20 cellular contexts compared by ENCODE assay signal in genomic region chr1:210621712-210622111, GRCh38.
DNase-seq lines count a peak whose midpoint lies in the region; ATAC-seq and TF ChIP-seq lines count a peak whose summit lies in the region.
"Had no signal": no experiment of that assay in that cellular context is flagged by ENCODE, and none has a peak within 500 bp of the region (broad histone marks: within the 10 kb centered on the region; RNA-seq: fewer than 3 reads in every experiment).

No MANE protein-coding gene starts in this region.

- TF ChIP-seq EP300 in SK-N-SH (IDR thresholded peaks at IDR 0.05; ENCODE audit: borderline replicate concordance in 1 of 2, low read depth in 1 of 2, low read length in 1 of 2): no peak

- no peak overlapping the region for H3K4me3 ChIP-seq in SK-N-SH (ENCODE audit: low read depth in 2 of 2, low read length in 1 of 2)
- H3K4me3 ChIP-seq: BLaER1, GM12878, GM23338 had no signal

- peaks cover 0 to 17% of the 10 kb centered on the region in 2 experiments; a peak in 1 of 4 replicates for H3K4me1 ChIP-seq in SK-N-SH (ENCODE audit: control insufficient read depth in 1 of 2, insufficient read depth in 2 of 2, low read depth in 1 of 2, low read length in 1 of 2)

- no peak overlapping the region for H3K27ac ChIP-seq in SK-N-SH (ENCODE audit: low read depth in 2 of 2, low read length in 1 of 2)
- peak overlapping the region; percentile 40 for H3K27ac ChIP-seq in temporal lobe (ENCODE audit: low read depth, low read length)
- H3K27ac ChIP-seq: 22Rv1, BLaER1, C4-2B had no signal

- ATAC-seq in SK-N-SH treated with all-trans-retinoic acid at 6 μM for 48 hours (no peak; the same call in 2 of the 3 replicates), GM21619 (IDR thresholded peaks at IDR 0.05; ENCODE audit: unreplicated experiment) (no peak)
- ATAC-seq: CD8-positive, alpha-beta T cell; GM12878; GM23338; HCT116 had no signal

- peaks cover 18% of the 10 kb centered on the region for H3K9me3 Mint-ChIP-seq in glutamatergic neuron (ENCODE audit: unreplicated experiment)
- H3K9me3 Mint-ChIP-seq: CD8-positive, alpha-beta T cell; GM23338; H9 had no signal

- no peak for TF ChIP-seq RAD21 in SK-N-SH (IDR thresholded peaks at IDR 0.05; ENCODE audit: low read length)

- H2AFZ ChIP-seq in SK-N-SH (ENCODE audit: low read depth): no peak overlapping the region

- no peak overlapping the region for H3K4me2 ChIP-seq in SK-N-SH
- H3K4me2 ChIP-seq: BLaER1, GM23338 had no signal

- peaks cover 8% of the 10 kb centered on the region for H3K27me3 Mint-ChIP-seq in glutamatergic neuron (ENCODE audit: unreplicated experiment)
- H3K27me3 Mint-ChIP-seq: B cell; CD4-positive, CD25-positive, alpha-beta regulatory T cell had no signal

- DNase-seq in SK-N-SH (no peak), glutamatergic neuron (no peak), COR-L47 (lab: John Stamatoyannopoulos, UW) (no peak)
- DNase-seq: CD4-positive, CD25-positive, alpha-beta regulatory T cell; CD8-positive, alpha-beta T cell; DMS 273 treated with DMSO at 0.1 percent for 48 hours; DMS79; EL; GDM1; H9 had no signal

- no peaks in the 10 kb centered on the region for H4K20me1 ChIP-seq in SK-N-SH (ENCODE audit: insufficient read depth)
- H4K20me1 ChIP-seq: BLaER1 had no signal

- POLR2A ChIA-PET in SK-N-SH (lab: Yijun Ruan, JAX): no interaction called here

- peak overlapping the region; percentile 43 for H3K4me3 Mint-ChIP-seq in glutamatergic neuron (ENCODE audit: unreplicated experiment)
- H3K4me3 Mint-ChIP-seq: B cell; CD4-positive, CD25-positive, alpha-beta regulatory T cell; CD8-positive, alpha-beta T cell; GM23338; H9 had no signal

- H3F3A ChIP-seq in SK-N-SH (replicated peaks; ENCODE audit: insufficient read depth): no peaks in the 10 kb centered on the region

- H3K27me3 ChIP-seq in SK-N-SH (ENCODE audit: insufficient read depth): no peaks in the 10 kb centered on the region
- H3K27me3 ChIP-seq: BLaER1 had no signal

- no peaks in the 10 kb centered on the region for H3K36me3 Mint-ChIP-seq in glutamatergic neuron (ENCODE audit: unreplicated experiment)
- H3K36me3 Mint-ChIP-seq: CD4-positive, CD25-positive, alpha-beta regulatory T cell had no signal

- H3K79me2 ChIP-seq in SK-N-SH (ENCODE audit: insufficient read depth): no peaks in the 10 kb centered on the region

- peak overlapping the region; percentile 14 for H3K27ac Mint-ChIP-seq in glutamatergic neuron (ENCODE audit: unreplicated experiment)
- H3K27ac Mint-ChIP-seq: B cell; CD4-positive, CD25-positive, alpha-beta regulatory T cell; CD8-positive, alpha-beta T cell; GM23338; H9 had no signal

- H3K9ac ChIP-seq in SK-N-SH: no peak overlapping the region
- H3K9ac ChIP-seq: BLaER1 had no signal

- peaks cover 73% of the 10 kb centered on the region for H3K4me1 Mint-ChIP-seq in glutamatergic neuron (ENCODE audit: low read depth, unreplicated experiment)
- H3K4me1 Mint-ChIP-seq: B cell; CD4-positive, CD25-positive, alpha-beta regulatory T cell; GM23338 had no signal

- H3K9me2 ChIP-seq in SK-N-SH: no peaks in the 10 kb centered on the region

- H3K36me3 ChIP-seq in SK-N-SH (replicated peaks in 1 of 2; ENCODE audit: control insufficient read depth in 1 of 2, insufficient read depth in 2 of 2, low read length in 1 of 2): no peaks in the 10 kb centered on the region
- H3K36me3 ChIP-seq: BLaER1 had no signal

- CTCF ChIA-PET in SK-N-SH (lab: Yijun Ruan, JAX): interaction anchor here (1.4 kb wide), 1 partner anchor 512 kb away, joined by 4 read pairs; the partner anchor contains the start of gene KCNH1

- H3K9me3 ChIP-seq in SK-N-SH: no peaks in the 10 kb centered on the region
- H3K9me3 ChIP-seq: BLaER1 had no signal

- WGBS in SK-N-SH (ENCODE audit: low lambda C conversion rate): 66% methylated on average over 6 of the region's 6 CpGs

- TF ChIP-seq CTCF in SK-N-SH (IDR thresholded peaks at IDR 0.05): no peak
- no peak for TF ChIP-seq CTCF in glutamatergic neuron (IDR thresholded peaks at IDR 0.05; ENCODE audit: partially characterized antibody, unreplicated experiment)

TF ChIP-seq in SK-N-SH, 30 proteins besides CTCF, POLR2A, EP300 and RAD21:
- TF ChIP-seq NRF1 (IDR thresholded peaks at IDR 0.05; ENCODE audit: low read depth, low read length) (no peak), GATA2 (CRISPR knock-in tag; IDR thresholded peaks at IDR 0.05) (peak; percentile 25)

TF ChIP-seq in SK-N-SH treated with all-trans-retinoic acid at 6 μM for 48 hours, 23 proteins besides CTCF, POLR2A, EP300 and RAD21:
- TF ChIP-seq ZNF565 (CRISPR knock-in tag; conservative IDR thresholded peaks at IDR 0.05; ENCODE audit: low read depth) (no peak), CREB5 (CRISPR knock-in tag; IDR thresholded peaks at IDR 0.05; ENCODE audit: low read depth) (no peak), TOX (CRISPR knock-in tag; IDR thresholded peaks at IDR 0.05; ENCODE audit: borderline replicate concordance) (no peak), RARB (CRISPR knock-in tag; IDR thresholded peaks at IDR 0.05) (no peak), ZNF70 (CRISPR knock-in tag; IDR thresholded peaks at IDR 0.05) (no peak), OSR1 (CRISPR knock-in tag; IDR thresholded peaks at IDR 0.05) (no peak), ZFP30 (CRISPR knock-in tag; IDR thresholded peaks at IDR 0.05) (no peak), GLIS3 (CRISPR knock-in tag; IDR thresholded peaks at IDR 0.05) (no peak), ISL1 (CRISPR knock-in tag; IDR thresholded peaks at IDR 0.05) (no peak), BACH2 (CRISPR knock-in tag; IDR thresholded peaks at IDR 0.05; ENCODE audit: borderline replicate concordance) (no peak), CSDC2 (CRISPR knock-in tag; IDR thresholded peaks at IDR 0.05) (no peak), POU6F1 (CRISPR knock-in tag; IDR thresholded peaks at IDR 0.05; ENCODE audit: borderline replicate concordance, low read depth) (no peak), ZFP3 (CRISPR knock-in tag; IDR thresholded peaks at IDR 0.05) (no peak), SNAI2 (CRISPR knock-in tag; IDR thresholded peaks at IDR 0.05) (no peak)
